Comparison of ENCODE assay signal across 10 cellular contexts in genomic region chr10:124588736-124589451, GRCh38.
A peak's percentile ranks its signal among the peaks of the same experiment; 100 is the strongest.
DNase-seq lines count a peak whose midpoint lies in the region; ATAC-seq and TF ChIP-seq lines count a peak whose summit lies in the region.
"Had no signal": no experiment of that assay in that cellular context is flagged by ENCODE, and none has a peak within 500 bp of the region (broad histone marks: within the 10 kb centered on the region; RNA-seq: fewer than 3 reads in every experiment).

No MANE protein-coding gene starts in this region.

- DNase-seq in OCI-M2 (lab: John Stamatoyannopoulos, UW; ENCODE audit: unreplicated experiment) (peak; percentile 4), fibroblast of mammary gland (ENCODE audit: low read depth) (peak; percentile 33), nephron progenitor cell (peak; percentile 79), posterior vena cava (ENCODE audit: low spot score) (no peak), MCF 10A (ENCODE audit: unreplicated experiment) (no peak)
- DNase-seq in stimulated activated effector memory CD8-positive, alpha-beta T cell treated with anti-CD3 and anti-CD28 coated beads, Interleukin-12 subunit alpha, Interleukin-12 subunit beta, amount 100 ng/mL, for 72 hours (ENCODE audit: low spot score in 2 of 2) = no peak
- DNase-seq: CD4-positive, alpha-beta T cell; NCI-H1930 had no signal

- H3K36me3 Mint-ChIP-seq in nephron progenitor cell (ENCODE audit: low read depth) (peaks cover 7% of the 10 kb centered on the region), MCF 10A (ENCODE audit: insufficient read depth, unreplicated experiment) (no peaks in the 10 kb centered on the region)
- no peaks in the 10 kb centered on the region for H3K36me3 Mint-ChIP-seq in stimulated activated effector memory CD8-positive, alpha-beta T cell treated with anti-CD3 and anti-CD28 coated beads, Interleukin-12 subunit alpha, Interleukin-12 subunit beta, amount 100 ng/mL, for 72 hours

- H3K4me3 Mint-ChIP-seq in nephron progenitor cell (peak overlapping the region; percentile 36), MCF 10A (ENCODE audit: unreplicated experiment) (no peak overlapping the region)
- no peak overlapping the region for H3K4me3 Mint-ChIP-seq in stimulated activated effector memory CD8-positive, alpha-beta T cell treated with anti-CD3 and anti-CD28 coated beads, Interleukin-12 subunit alpha, Interleukin-12 subunit beta, amount 100 ng/mL, for 72 hours
- H3K4me3 Mint-ChIP-seq: CD4-positive, alpha-beta T cell had no signal

- peak overlapping the region in 2 of 11 experiments; percentile 3 to 50; a peak in 2 of 22 replicates for H3K9ac ChIP-seq in BLaER1 treated with 17β-estradiol and CSF1 and Interleukin-3, amounts not matched to agents 10 nM and 100 nM

- H3K4me1 Mint-ChIP-seq in nephron progenitor cell (peaks cover 46% of the 10 kb centered on the region), MCF 10A (ENCODE audit: insufficient read depth, unreplicated experiment) (no peaks in the 10 kb centered on the region)
- peaks cover 13% of the 10 kb centered on the region for H3K4me1 Mint-ChIP-seq in stimulated activated effector memory CD8-positive, alpha-beta T cell treated with anti-CD3 and anti-CD28 coated beads, Interleukin-12 subunit alpha, Interleukin-12 subunit beta, amount 100 ng/mL, for 72 hours

- ATAC-seq in stimulated activated effector memory CD8-positive, alpha-beta T cell treated with anti-CD3 and anti-CD28 coated beads, Interleukin-12 subunit alpha, Interleukin-12 subunit beta, amount 100 ng/mL, for 72 hours = no peak
- ATAC-seq in GM21423 (IDR thresholded peaks at IDR 0.05; ENCODE audit: unreplicated experiment) = no peak

- CTCF ChIA-PET in MCF 10A (lab: Yijun Ruan, JAX) = interaction anchor here (0.7 to 1.4 kb wide), 2 partner anchors 42 to 85 kb away, joined by 3 read pairs; no protein-coding TSS in a partner anchor

- peaks cover 5 to 32% (median 17%) of the 10 kb centered on the region in 11 experiments; a peak in 20 of 22 replicates for H3K9me3 ChIP-seq in BLaER1 treated with 17β-estradiol and CSF1 and Interleukin-3, amounts not matched to agents 10 nM and 100 nM (replicated peaks in 1 of 11)

- POLR2A ChIA-PET in MCF 10A (lab: Yijun Ruan, JAX) = interaction anchor here (1.3 kb wide), 1 partner anchor 15 kb away, joined by 3 read pairs; no protein-coding TSS in a partner anchor

- H3K27ac Mint-ChIP-seq in nephron progenitor cell (no peak overlapping the region), MCF 10A (ENCODE audit: low read depth, unreplicated experiment) (no peak overlapping the region)
- no peak overlapping the region for H3K27ac Mint-ChIP-seq in stimulated activated effector memory CD8-positive, alpha-beta T cell treated with anti-CD3 and anti-CD28 coated beads, Interleukin-12 subunit alpha, Interleukin-12 subunit beta, amount 100 ng/mL, for 72 hours
- H3K27ac Mint-ChIP-seq: CD4-positive, alpha-beta T cell had no signal

- BruUV-seq in MCF 10A (replicated peaks; lab: Mats Ljungman, UMichigan) = no TSS peak

- peaks cover 19 to 36% (median 29%) of the 10 kb centered on the region in 10 experiments for H3K4me1 ChIP-seq in BLaER1 treated with 17β-estradiol and CSF1 and Interleukin-3, amounts not matched to agents 10 nM and 100 nM

- H3K27me3 Mint-ChIP-seq in nephron progenitor cell (ENCODE audit: low read depth, poor library complexity) (peaks cover 11% of the 10 kb centered on the region), MCF 10A (ENCODE audit: insufficient read depth, unreplicated experiment) (no peaks in the 10 kb centered on the region)
- H3K27me3 Mint-ChIP-seq: CD4-positive, alpha-beta T cell had no signal

- peak overlapping the region; percentile 61 to 90 (median 82) for H3K4me2 ChIP-seq in BLaER1 treated with 17β-estradiol and CSF1 and Interleukin-3, amounts not matched to agents 10 nM and 100 nM

- H3K27me3 ChIP-seq in BLaER1 treated with 17β-estradiol and CSF1 and Interleukin-3, amounts not matched to agents 10 nM and 100 nM = no peaks in the 10 kb centered on the region

- no peak overlapping the region for H3K27ac ChIP-seq in BLaER1 treated with 17β-estradiol and CSF1 and Interleukin-3, amounts not matched to agents 10 nM and 100 nM

- peaks cover 0 to 9% (median 0%) of the 10 kb centered on the region in 11 experiments; a peak in 2 of 22 replicates for H4K20me1 ChIP-seq in BLaER1 treated with 17β-estradiol and CSF1 and Interleukin-3, amounts not matched to agents 10 nM and 100 nM

- TF ChIP-seq CTCF in fibroblast of mammary gland (conservative IDR thresholded peaks at IDR 0.05; ENCODE audit: control insufficient read depth, insufficient read depth, low read depth, low read length) = no peak
- no peak for TF ChIP-seq CTCF in nephron progenitor cell (IDR thresholded peaks at IDR 0.05)
- no peak for TF ChIP-seq CTCF in MCF 10A (IDR thresholded peaks at IDR 0.05; ENCODE audit: unreplicated experiment)

- H3K9me3 Mint-ChIP-seq in nephron progenitor cell (peaks cover 13% of the 10 kb centered on the region), MCF 10A (ENCODE audit: unreplicated experiment) (peaks cover 8% of the 10 kb centered on the region)
- peaks cover 6% of the 10 kb centered on the region for H3K9me3 Mint-ChIP-seq in stimulated activated effector memory CD8-positive, alpha-beta T cell treated with anti-CD3 and anti-CD28 coated beads, Interleukin-12 subunit alpha, Interleukin-12 subunit beta, amount 100 ng/mL, for 72 hours
- H3K9me3 Mint-ChIP-seq: CD4-positive, alpha-beta T cell had no signal

- no peaks in the 10 kb centered on the region for H3K36me3 ChIP-seq in BLaER1 treated with 17β-estradiol and CSF1 and Interleukin-3, amounts not matched to agents 10 nM and 100 nM

- H3K4me3 ChIP-seq in BLaER1 treated with 17β-estradiol and CSF1 and Interleukin-3, amounts not matched to agents 10 nM and 100 nM = no peak overlapping the region
- no peak overlapping the region for H3K4me3 ChIP-seq in fibroblast of mammary gland (ENCODE audit: control insufficient read depth, low read depth, low read length)

- intact Hi-C loops in posterior vena cava (cut with DNase I) = no loop called here
- intact Hi-C loops in MCF 10A (cut with micrococcal nuclease) = no loop called here

Comparison
In these comparisons a context has a peak if more than half of its experiments do, and no peak if none do; other contexts are left out.
1. DNase-seq: peak in OCI-M2 (single experiment), fibroblast of mammary gland (single experiment) and nephron progenitor cell (single experiment); none in stimulated activated effector memory CD8-positive, alpha-beta T cell treated with anti-CD3 and anti-CD28 coated beads, Interleukin-12 subunit alpha, Interleukin-12 subunit beta, amount 100 ng/mL, for 72 hours (0 of 2), posterior vena cava (single experiment) and MCF 10A (single experiment).